Comparison of ENCODE assay signal across 10 cellular contexts in the genomic region with DNA sequence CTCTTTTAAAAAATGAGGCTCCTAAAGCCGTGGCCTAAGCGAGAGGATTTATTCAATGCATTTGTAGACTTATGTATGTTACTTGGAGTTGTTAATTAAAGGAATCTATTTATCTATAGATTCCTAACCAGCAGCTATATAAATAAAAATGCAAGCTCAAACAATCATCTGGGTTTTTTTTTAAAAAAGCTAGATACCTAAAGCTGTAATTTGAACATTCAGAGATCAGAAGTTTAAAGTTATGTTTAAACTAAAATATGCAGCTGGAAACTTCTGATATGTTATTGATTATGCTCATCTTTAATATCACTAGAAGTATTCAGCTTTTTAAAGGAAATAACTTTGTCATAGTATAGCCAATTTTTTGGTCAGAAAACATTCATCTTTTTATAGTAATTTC. TPM values are rescaled to one million over a fixed set of nuclear protein-coding genes. Genes with fewer than 3 reads are reported as not detected.
DNase-seq lines count a peak whose midpoint lies in the region; ATAC-seq, FAIRE-seq and TF ChIP-seq lines count a peak whose summit lies in the region.
"Had no signal": no experiment of that assay in that cellular context is flagged by ENCODE, and none has a peak within 500 bp of the region (broad histone marks: within the 10 kb centered on the region; RNA-seq: fewer than 3 reads in every experiment).

No MANE protein-coding gene starts in this region.

- no peaks in the 10 kb centered on the region for H3K36me3 ChIP-seq in astrocyte (ENCODE audit: insufficient read depth, low read length)
- H3K36me3 ChIP-seq in skeletal muscle satellite cell (ENCODE audit: insufficient read depth, low read length) = no peaks in the 10 kb centered on the region

- no peak overlapping the region for H4K8ac ChIP-seq in H9 (replicated peaks; ENCODE audit: insufficient read length, low read depth, low read length)

- H3K36me3 Mint-ChIP-seq in H9 (ENCODE audit: insufficient read depth in 1 of 3, low read depth in 3 of 3) (no peaks in the 10 kb centered on the region; a peak in 1 of 7 replicates), astrocyte (ENCODE audit: low read depth, unreplicated experiment) (no peaks in the 10 kb centered on the region), immature natural killer cell (no peaks in the 10 kb centered on the region)

- DNase-seq in H9 (no peak), astrocyte (ENCODE audit: low read depth) (no peak), immature natural killer cell (no peak), NCI-H146 treated with DMSO at 0.1 percent for 48 hours (lab: John Stamatoyannopoulos, UW; ENCODE audit: unreplicated experiment) (no peak)
- no peak for DNase-seq in stimulated activated CD4-positive, alpha-beta T cell treated with anti-CD3 and anti-CD28 coated beads, Interleukin-4, amount 100 ng/mL, for 4 hours
- no peak for DNase-seq in effector CD8-positive, alpha-beta T cell (lab: John Stamatoyannopoulos, UW)
- DNase-seq: activated T-cell treated with anti-CD3 and anti-CD28 coated beads, Interleukin-2, amount 50 U/mL, for 48 hours; GDM1 had no signal

- H3K18ac ChIP-seq in H9 (ENCODE audit: insufficient read length, low read depth, low read length) = no peak overlapping the region

- H4K5ac ChIP-seq in H9 (ENCODE audit: insufficient read length, low read depth, low read length) = no peak overlapping the region

- TF ChIP-seq CTCF in H9 (conservative IDR thresholded peaks at IDR 0.05) (no peak), astrocyte (IDR thresholded peaks at IDR 0.05; ENCODE audit: insufficient read depth, low read depth, low read length) (no peak)

- H3K14ac ChIP-seq in H9 (ENCODE audit: insufficient read depth, low read length) = no peak overlapping the region

- no peak for FAIRE-seq in astrocyte (lab: Jason Lieb, UNC)

- peaks cover 0 to 2% of the 10 kb centered on the region in 2 experiments; a peak in 3 of 5 replicates for H3K9me3 Mint-ChIP-seq in H9
- peaks cover 7% of the 10 kb centered on the region for H3K9me3 Mint-ChIP-seq in astrocyte (ENCODE audit: unreplicated experiment)
- H3K9me3 Mint-ChIP-seq in immature natural killer cell = peaks cover 0 to 6% (median 0%) of the 10 kb centered on the region in 6 donors

- no peak overlapping the region for H2BK12ac ChIP-seq in H9 (ENCODE audit: insufficient read length, low read depth, low read length)

- no peaks in the 10 kb centered on the region for H3K4me1 ChIP-seq in H9 (ENCODE audit: insufficient read depth, low read length)
- H3K4me1 ChIP-seq in astrocyte (ENCODE audit: insufficient read depth, low read length) = peaks cover 11% of the 10 kb centered on the region
- H3K4me1 ChIP-seq in skeletal muscle satellite cell (ENCODE audit: control insufficient read depth, insufficient read depth, low read length) = peaks cover 3% of the 10 kb centered on the region

- H3K27me3 ChIP-seq in H9 (ENCODE audit: insufficient read depth, low read length) = peaks cover 82% of the 10 kb centered on the region
- H3K27me3 ChIP-seq in astrocyte (ENCODE audit: insufficient read depth, low read length) = peaks cover 7% of the 10 kb centered on the region
- H3K27me3 ChIP-seq in skeletal muscle satellite cell (ENCODE audit: control insufficient read depth, insufficient read depth, low read length) = no peaks in the 10 kb centered on the region

- H2AK5ac ChIP-seq in H9 (ENCODE audit: insufficient read length, low read length) = no peak overlapping the region

- H3K4ac ChIP-seq in H9 (ENCODE audit: low read depth, low read length) = no peak overlapping the region

- no peak overlapping the region for H3K56ac ChIP-seq in H9 (ENCODE audit: insufficient read length, low read depth, low read length)

- H3K9me3 ChIP-seq in H9 (ENCODE audit: control insufficient read depth, low read depth, low read length) (no peaks in the 10 kb centered on the region), astrocyte (ENCODE audit: insufficient read depth, low read depth, low read length) (no peaks in the 10 kb centered on the region), skeletal muscle satellite cell (replicated peaks; ENCODE audit: low read length) (no peaks in the 10 kb centered on the region)

- H2AFZ ChIP-seq in H9 (ENCODE audit: low read length) (no peak overlapping the region), astrocyte (ENCODE audit: low read depth, low read length) (no peak overlapping the region)

- H3K27ac Mint-ChIP-seq in H9 (no peak overlapping the region), astrocyte (ENCODE audit: unreplicated experiment) (no peak overlapping the region), immature natural killer cell (no peak overlapping the region)

- no peak overlapping the region for H3T11ph ChIP-seq in H9 (ENCODE audit: low read length)

- H3K4me3 ChIP-seq in astrocyte (ENCODE audit: insufficient read depth, low read depth, low read length) (peak overlapping the region; percentile 77), skeletal muscle satellite cell (ENCODE audit: low read length) (peak overlapping the region; percentile 79)

- peak overlapping the region; percentile 73 to 81; a peak in 3 of 5 replicates for H3K4me3 Mint-ChIP-seq in H9
- H3K4me3 Mint-ChIP-seq in astrocyte (ENCODE audit: unreplicated experiment) = peak overlapping the region; percentile 94
- H3K4me3 Mint-ChIP-seq in immature natural killer cell = peak overlapping the region; percentile 84 to 97 (median 92)

- H3K79me2 ChIP-seq in H9 (ENCODE audit: insufficient read depth, low read length) (no peaks in the 10 kb centered on the region), astrocyte (ENCODE audit: insufficient read depth, low read length) (peaks cover 57% of the 10 kb centered on the region)

- H2BK20ac ChIP-seq in H9 (ENCODE audit: low read depth, low read length, poor library complexity, severe bottlenecking) = no peak overlapping the region

- H2BK5ac ChIP-seq in H9 (ENCODE audit: insufficient read length, low read length) = no peak overlapping the region

- H3K9ac ChIP-seq in H9 (ENCODE audit: extremely low read depth, insufficient read length, low read length) = no peak overlapping the region
- H3K9ac ChIP-seq in astrocyte (ENCODE audit: low read length) = peak overlapping the region; percentile 94
- peak overlapping the region; percentile 94 for H3K9ac ChIP-seq in skeletal muscle satellite cell (ENCODE audit: low read depth, low read length)

- no peak overlapping the region for H4K91ac ChIP-seq in H9 (ENCODE audit: insufficient read length, low read depth, low read length)

- no peak overlapping the region for H3K23ac ChIP-seq in H9 (ENCODE audit: insufficient read length, low read depth, low read length)

- H2BK120ac ChIP-seq in H9 (ENCODE audit: low read depth, low read length, poor library complexity, severe bottlenecking) = no peak overlapping the region

- peaks cover 36% of the 10 kb centered on the region for H3K23me2 ChIP-seq in H9 (ENCODE audit: insufficient read length, low read depth, low read length, poor library complexity, severe bottlenecking)

- H3K4me1 Mint-ChIP-seq in H9 (peaks cover 45 to 72% of the 10 kb centered on the region in 2 experiments), astrocyte (ENCODE audit: low read depth, unreplicated experiment) (peaks cover 2% of the 10 kb centered on the region), immature natural killer cell (peaks cover 40 to 69% of the 10 kb centered on the region in 2 donors)

- H2BK15ac ChIP-seq in H9 (ENCODE audit: low read depth, low read length) = no peak overlapping the region

- H4K20me1 ChIP-seq in H9 (ENCODE audit: control insufficient read depth, insufficient read depth, insufficient read length) (no peaks in the 10 kb centered on the region), astrocyte (ENCODE audit: insufficient read depth, low read length) (no peaks in the 10 kb centered on the region)

- H3K27me3 Mint-ChIP-seq in H9 (ENCODE audit: low read depth) (peaks cover 99% of the 10 kb centered on the region), astrocyte (ENCODE audit: low read depth, unreplicated experiment) (peaks cover 66% of the 10 kb centered on the region), immature natural killer cell (ENCODE audit: low read depth in 3 of 3) (peaks cover 31 to 45% (median 35%) of the 10 kb centered on the region in 3 donors)

- H3K4me2 ChIP-seq in H9 (ENCODE audit: insufficient read depth, insufficient read length, low read length) (no peak overlapping the region), astrocyte (ENCODE audit: low read length) (peak overlapping the region; percentile 99), skeletal muscle satellite cell (ENCODE audit: low read length) (peak overlapping the region; percentile 96)

- no peak overlapping the region for H3K27ac ChIP-seq in H9 (ENCODE audit: insufficient read length, low read depth, low read length)
- H3K27ac ChIP-seq in astrocyte (ENCODE audit: low read depth, low read length) = peak overlapping the region; percentile 86

- no CpG with 5 or more reads among the region's 2 CpGs for WGBS in H9 (ENCODE audit: extremely low coverage, insufficient read length, low lambda C conversion rate)

- ATAC-seq in GM19324 (IDR thresholded peaks at IDR 0.05; ENCODE audit: low FRiP score, unreplicated experiment) = no peak

- no peaks in the 10 kb centered on the region for H3K79me1 ChIP-seq in H9 (ENCODE audit: insufficient read depth, low read depth, low read length, poor library complexity, severe bottlenecking)

RNA-seq across cellular contexts. Expression of a gene that starts 1.0 kb away (rescaled TPM):
- total RNA-seq in H9 (2021) (0.31 and 0.66 TPM in 2 replicates), astrocyte (3.4 and 5.2 TPM in 2 replicates)
- 1 to 10 TPM in 2 of 3 donors, not detected in 1; 1.3 to 1.7 TPM for polyA plus RNA-seq in immature natural killer cell
- 9.9 and 17.7 TPM in 2 replicates for total RNA-seq in skeletal muscle satellite cell (2012; rRNA removed)
